Comparison of ENCODE assay signal across 9 cellular contexts in the genomic region with DNA sequence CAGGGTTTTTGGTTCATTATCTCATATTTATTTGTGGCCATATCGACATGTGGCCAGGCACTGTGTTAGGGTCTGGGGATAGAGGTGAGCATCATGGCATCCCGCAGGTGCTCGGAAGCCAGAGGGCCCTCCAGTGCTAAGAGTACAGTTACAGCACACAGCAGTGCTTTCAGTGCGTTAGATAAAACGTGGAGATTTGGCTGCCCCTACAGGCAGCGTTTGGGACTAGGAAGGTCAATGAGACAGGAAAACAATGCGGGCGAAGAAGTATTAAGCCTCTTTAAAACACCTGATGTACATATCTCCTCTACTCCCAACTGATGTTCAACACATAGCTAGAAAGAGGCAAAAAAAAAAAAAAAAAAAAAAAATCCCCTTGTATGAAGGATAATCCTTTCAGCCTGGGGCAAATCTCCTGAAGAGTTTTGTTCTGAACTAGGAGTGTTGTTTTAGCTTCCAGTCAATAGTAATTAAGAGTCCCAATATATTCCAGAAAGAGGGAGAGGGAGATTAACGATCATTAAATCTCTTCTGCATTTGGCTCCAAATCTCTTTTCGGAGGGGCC.
DNase-seq lines count a peak whose midpoint lies in the region; ATAC-seq and TF ChIP-seq lines count a peak whose summit lies in the region.
"Had no signal": no experiment of that assay in that cellular context is flagged by ENCODE, and none has a peak within 500 bp of the region (broad histone marks: within the 10 kb centered on the region; RNA-seq: fewer than 3 reads in every experiment).

No MANE protein-coding gene starts in this region.

- no peaks in the 10 kb centered on the region for H3K9me2 ChIP-seq in SK-N-SH

- CTCF ChIA-PET in SK-N-SH (lab: Yijun Ruan, JAX): interaction anchor here (0.6 to 8.2 kb wide), 25 partner anchors 10 to 255 kb away, joined by 3 to 68 read pairs (median 5); no protein-coding TSS in a partner anchor

- H3F3A ChIP-seq in SK-N-SH (replicated peaks; ENCODE audit: insufficient read depth) (no peaks in the 10 kb centered on the region), smooth muscle cell (ENCODE audit: low read depth) (peaks cover 6% of the 10 kb centered on the region)

- POLR2A ChIA-PET in SK-N-SH (lab: Yijun Ruan, JAX): interaction anchor here (0.9 to 1.0 kb wide), 2 partner anchors 80 to 240 kb away, joined by 3 to 4 read pairs; a partner anchor contains a TSS

- peaks cover 6 to 59% of the 10 kb centered on the region in 2 experiments; a peak in 3 of 4 replicates for H3K4me1 ChIP-seq in SK-N-SH (ENCODE audit: control insufficient read depth in 1 of 2, insufficient read depth in 2 of 2, low read depth in 1 of 2, low read length in 1 of 2)
- H3K4me1 ChIP-seq in gastroesophageal sphincter: peaks cover 23 to 100% (median 55%) of the 10 kb centered on the region in 3 donors
- H3K4me1 ChIP-seq in smooth muscle cell (ENCODE audit: low read depth): peaks cover 54% of the 10 kb centered on the region

- peak overlapping the region; percentile 56 for H3K27ac ChIP-seq in KOPT-K1 (ENCODE audit: low read depth, low read length, poor library complexity, severe bottlenecking)
- peak overlapping the region in 1 of 2 experiments; percentile 95; a peak in 2 of 4 replicates for H3K27ac ChIP-seq in SK-N-SH (ENCODE audit: low read depth in 2 of 2, low read length in 1 of 2)
- H3K27ac ChIP-seq in gastroesophageal sphincter: peak overlapping the region; percentile 49 to 93 (median 92)
- peak overlapping the region; percentile 51 for H3K27ac ChIP-seq in smooth muscle cell (ENCODE audit: low read depth)

- TF ChIP-seq CTCF in SK-N-SH (IDR thresholded peaks at IDR 0.05) (peak; percentile 19; the same call in 1 of the 2 replicates), gastroesophageal sphincter (IDR thresholded peaks at IDR 0.05) (peak in 3 of 4 experiments; percentile 44 to 55 (median 51)), smooth muscle cell (IDR thresholded peaks at IDR 0.05; ENCODE audit: borderline replicate concordance, insufficient read depth, poor library complexity, severe bottlenecking) (no peak)

- TF ChIP-seq EP300 in SK-N-SH (IDR thresholded peaks at IDR 0.05; ENCODE audit: borderline replicate concordance in 1 of 2, low read depth in 1 of 2, low read length in 1 of 2) (no peak), gastroesophageal sphincter (IDR thresholded peaks at IDR 0.05) (no peak)

- H3K27me3 ChIP-seq in SK-N-SH (ENCODE audit: insufficient read depth) (no peaks in the 10 kb centered on the region), gastroesophageal sphincter (no peaks in the 10 kb centered on the region), smooth muscle cell (ENCODE audit: low read depth) (no peaks in the 10 kb centered on the region)

- H2AFZ ChIP-seq in SK-N-SH (ENCODE audit: low read depth): no peak overlapping the region
- H2AFZ ChIP-seq in smooth muscle cell (ENCODE audit: low read depth): no peak overlapping the region

- H3K79me2 ChIP-seq in SK-N-SH (ENCODE audit: insufficient read depth) (peaks cover 94% of the 10 kb centered on the region), smooth muscle cell (ENCODE audit: low read depth) (peaks cover 88% of the 10 kb centered on the region)

- ATAC-seq in gastroesophageal sphincter (peak; percentile 52), GM18861 (IDR thresholded peaks at IDR 0.05; ENCODE audit: unreplicated experiment) (no peak), HG03565 (IDR thresholded peaks at IDR 0.05; ENCODE audit: unreplicated experiment) (no peak)
- no peak for ATAC-seq in activated CD4-positive, CD25-positive, alpha-beta regulatory T cell treated with anti-CD3 and anti-CD28 coated beads, Interleukin-2, amount 50 U/mL, for 24 hours

- H4K20me1 ChIP-seq in SK-N-SH (ENCODE audit: insufficient read depth): peaks cover 96% of the 10 kb centered on the region
- peaks cover 95% of the 10 kb centered on the region for H4K20me1 ChIP-seq in smooth muscle cell (ENCODE audit: low read depth)

- no peak overlapping the region for H3K4me2 ChIP-seq in SK-N-SH
- peak overlapping the region; percentile 24 for H3K4me2 ChIP-seq in smooth muscle cell

- TF ChIP-seq RAD21 in SK-N-SH (IDR thresholded peaks at IDR 0.05; ENCODE audit: low read length): peak; percentile 52

- H3K9me3 ChIP-seq in KOPT-K1 (ENCODE audit: insufficient read depth, low read length, poor library complexity, severe bottlenecking): no peaks in the 10 kb centered on the region
- H3K9me3 ChIP-seq in SK-N-SH: no peaks in the 10 kb centered on the region
- no peaks in the 10 kb centered on the region for H3K9me3 ChIP-seq in gastroesophageal sphincter
- H3K9me3 ChIP-seq in smooth muscle cell (replicated peaks; ENCODE audit: low read depth): no peaks in the 10 kb centered on the region

- DNase-seq in SK-N-SH (peak; percentile 59), smooth muscle cell (lab: John Stamatoyannopoulos, UW; ENCODE audit: unreplicated experiment) (no peak)
- DNase-seq: stimulated activated naive CD4-positive, alpha-beta T cell treated with Interleukin-2 at 50 U/mL for 16 hours; T1000 had no signal

- no peak overlapping the region for H3K9ac ChIP-seq in SK-N-SH
- no peak overlapping the region for H3K9ac ChIP-seq in smooth muscle cell (ENCODE audit: low read depth)

- H3K4me3 ChIP-seq in SK-N-SH (ENCODE audit: low read depth in 2 of 2, low read length in 1 of 2) (no peak overlapping the region), gastroesophageal sphincter (no peak overlapping the region), smooth muscle cell (no peak overlapping the region)

- H3K36me3 ChIP-seq in KOPT-K1 (ENCODE audit: insufficient read depth, low read length) (peaks cover 28% of the 10 kb centered on the region), SK-N-SH (replicated peaks in 1 of 2; ENCODE audit: control insufficient read depth in 1 of 2, insufficient read depth in 2 of 2, low read length in 1 of 2) (peaks cover 5 to 20% of the 10 kb centered on the region in 2 experiments), gastroesophageal sphincter (no peaks in the 10 kb centered on the region), smooth muscle cell (ENCODE audit: low read depth) (no peaks in the 10 kb centered on the region)

- TF ChIP-seq POLR2A in gastroesophageal sphincter (IDR thresholded peaks at IDR 0.05): no peak

- 87% methylated on average over 9 of the region's 10 CpGs for WGBS in SK-N-SH (ENCODE audit: low lambda C conversion rate)
- 21 to 44% methylated on average over 6 to 9 of the region's 10 CpGs for WGBS in gastroesophageal sphincter (ENCODE audit: low coverage in 1 of 2), 2 donors
- WGBS in smooth muscle cell (ENCODE audit: low lambda C conversion rate): 85% methylated on average over 10 of the region's 10 CpGs

TF ChIP-seq in SK-N-SH, 30 proteins besides CTCF, POLR2A, EP300 and RAD21:
- TF ChIP-seq TAF1 (IDR thresholded peaks at IDR 0.05; ENCODE audit: borderline replicate concordance, low read depth, low read length): no peak
- 0 out of 2 replicates have a peak, but pooled peaks have one; percentile 18 for TF ChIP-seq GATA2 (CRISPR knock-in tag; IDR thresholded peaks at IDR 0.05)
- peak; percentile 33; the same call in 1 of the 2 replicates for TF ChIP-seq SMC3 (IDR thresholded peaks at IDR 0.05; ENCODE audit: low read depth, low read length)
